11 cellular contexts compared by ENCODE assay signal in the genomic region with DNA sequence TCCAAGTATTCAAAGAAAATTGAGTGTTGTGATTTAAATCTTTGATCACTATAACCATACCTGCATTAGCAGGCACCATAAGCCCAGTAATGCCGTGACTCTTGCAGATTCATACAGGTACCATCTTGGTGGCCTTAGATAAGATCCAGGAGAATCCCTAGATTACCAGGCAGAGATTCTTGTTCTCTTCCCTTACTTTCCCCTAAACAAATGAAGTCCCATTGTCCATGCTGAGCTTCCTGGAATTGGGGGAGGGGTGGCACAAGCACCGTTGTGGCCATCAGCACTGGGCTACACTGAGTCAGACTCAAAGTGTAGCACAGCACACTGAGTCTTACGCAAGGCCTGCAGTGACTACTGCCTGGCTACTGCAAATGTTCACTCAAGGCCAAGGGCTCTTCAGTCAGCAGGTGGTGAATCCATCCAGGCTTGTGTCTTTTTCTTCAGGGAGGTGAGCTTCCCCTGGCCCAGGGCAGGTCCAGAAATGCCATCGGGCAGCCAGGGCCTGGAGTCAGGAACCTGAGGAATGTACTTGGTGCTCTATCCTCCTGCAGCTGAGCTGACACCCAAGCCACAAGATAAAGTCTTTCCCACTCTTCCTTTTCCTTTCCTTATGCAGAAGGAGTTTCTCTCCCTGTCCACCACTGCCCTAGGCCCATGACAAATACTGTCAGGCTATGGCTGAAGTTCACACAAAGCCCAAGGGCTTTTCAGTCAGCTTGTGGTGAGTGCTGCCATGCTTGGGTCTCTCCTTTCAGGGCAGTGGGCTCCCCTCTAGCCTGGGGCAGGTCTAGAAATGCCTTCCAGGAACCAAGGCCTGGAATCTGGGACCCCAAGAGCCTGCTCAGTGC. TPM values are rescaled to one million over a fixed set of nuclear protein-coding genes. Genes with fewer than 3 reads are reported as not detected.
DNase-seq lines count a peak whose midpoint lies in the region; ATAC-seq and TF ChIP-seq lines count a peak whose summit lies in the region.
"Had no signal": no experiment of that assay in that cellular context is flagged by ENCODE, and none has a peak within 500 bp of the region (broad histone marks: within the 10 kb centered on the region; RNA-seq: fewer than 3 reads in every experiment).

No MANE protein-coding gene starts in this region.

- intact Hi-C loops in Right ventricle myocardium superior (cut with DNase I), result no loop called here

- in situ Hi-C loops in GM23248 (cut with MboI), result no loop called here

- peaks cover 26% of the 10 kb centered on the region for H3K4me1 ChIP-seq in GM23248 (ENCODE audit: insufficient read depth)
- no peaks in the 10 kb centered on the region for H3K4me1 ChIP-seq in endodermal cell (ENCODE audit: control insufficient read depth, insufficient read depth, low read length)

- no peaks in the 10 kb centered on the region for H3K9me3 ChIP-seq in GM23248 (ENCODE audit: low read depth)
- peaks cover 14% of the 10 kb centered on the region for H3K9me3 ChIP-seq in endodermal cell (ENCODE audit: control insufficient read depth, low read length)
- no peaks in the 10 kb centered on the region for H3K9me3 ChIP-seq in WERI-Rb-1 (ENCODE audit: severe bottlenecking)
- H3K9me3 ChIP-seq: neutrophil had no signal

- peak overlapping the region; percentile 19 for H3K4me2 ChIP-seq in GM23248 (ENCODE audit: unreplicated experiment)

- no peaks in the 10 kb centered on the region for H4K20me1 ChIP-seq in GM23248 (ENCODE audit: insufficient read depth)

- peak overlapping the region; percentile 16 for H3K4me3 Mint-ChIP-seq in activated T-helper 17 cell treated with anti-CD3 and anti-CD28 coated beads, Interleukin-2, amount 50 U/mL, for 72 hours
- no peak overlapping the region for H3K4me3 Mint-ChIP-seq in endodermal cell

- peak overlapping the region; percentile 90 for H3K27ac ChIP-seq in GM23248
- H3K27ac ChIP-seq in endodermal cell (ENCODE audit: low read depth, low read length), result no peak overlapping the region
- H3K27ac ChIP-seq in WERI-Rb-1, result no peak overlapping the region
- H3K27ac ChIP-seq: C4-2B, neutrophil had no signal

- H3K9ac ChIP-seq in GM23248 (peak overlapping the region; percentile 64), endodermal cell (ENCODE audit: extremely low read depth, low read length, poor library complexity, severe bottlenecking) (no peak overlapping the region)

- H3K27me3 ChIP-seq in GM23248 (replicated peaks; ENCODE audit: insufficient read depth) (no peaks in the 10 kb centered on the region), endodermal cell (ENCODE audit: control insufficient read depth, insufficient read depth, low read length, poor library complexity, severe bottlenecking) (no peaks in the 10 kb centered on the region), WERI-Rb-1 (ENCODE audit: insufficient read depth, low read depth, severe bottlenecking) (no peaks in the 10 kb centered on the region)
- H3K27me3 ChIP-seq: neutrophil had no signal

- H3K9me3 Mint-ChIP-seq in activated T-helper 17 cell treated with anti-CD3 and anti-CD28 coated beads, Interleukin-2, amount 50 U/mL, for 72 hours, result peaks cover 19% of the 10 kb centered on the region
- H3K9me3 Mint-ChIP-seq in endodermal cell, result peaks cover 18% of the 10 kb centered on the region

- DNase-seq in A172 (ENCODE audit: low spot score), result peak; percentile 41
- peak; percentile 94 for DNase-seq in GM23248
- peak; percentile 87 for DNase-seq in iris pigment epithelial cell (ENCODE audit: low read depth)
- DNase-seq in Right ventricle myocardium superior, result no peak
- DNase-seq in DMS153 (lab: John Stamatoyannopoulos, UW), result no peak
- no peak for DNase-seq in endodermal cell
- no peak for DNase-seq in WERI-Rb-1
- DNase-seq: MM.1S had no signal

- H3K27me3 Mint-ChIP-seq in activated T-helper 17 cell treated with anti-CD3 and anti-CD28 coated beads, Interleukin-2, amount 50 U/mL, for 72 hours, result no peaks in the 10 kb centered on the region
- no peaks in the 10 kb centered on the region for H3K27me3 Mint-ChIP-seq in endodermal cell (ENCODE audit: insufficient read depth)

- peak overlapping the region; percentile 39 for H3K27ac Mint-ChIP-seq in activated T-helper 17 cell treated with anti-CD3 and anti-CD28 coated beads, Interleukin-2, amount 50 U/mL, for 72 hours
- no peak overlapping the region for H3K27ac Mint-ChIP-seq in endodermal cell

- TF ChIP-seq CTCF in endodermal cell (conservative IDR thresholded peaks at IDR 0.05), result no peak
- no peak for TF ChIP-seq CTCF in WERI-Rb-1 (IDR thresholded peaks at IDR 0.05; ENCODE audit: low read depth, low read length)

- ATAC-seq in activated T-helper 17 cell treated with anti-CD3 and anti-CD28 coated beads, Interleukin-2, amount 50 U/mL, for 72 hours (replicated peaks), result no peak
- ATAC-seq in Right ventricle myocardium superior (ENCODE audit: poor library complexity), result no peak

- H2AFZ ChIP-seq in GM23248, result no peak overlapping the region

- no peaks in the 10 kb centered on the region for H3K79me2 ChIP-seq in GM23248 (ENCODE audit: insufficient read depth)

- no peaks in the 10 kb centered on the region for H3K9me2 ChIP-seq in GM23248 (ENCODE audit: insufficient read depth)

- H3F3A ChIP-seq in GM23248 (ENCODE audit: insufficient read depth), result peaks cover 27% of the 10 kb centered on the region

- H3K36me3 Mint-ChIP-seq in activated T-helper 17 cell treated with anti-CD3 and anti-CD28 coated beads, Interleukin-2, amount 50 U/mL, for 72 hours (ENCODE audit: low read depth), result peaks cover 61% of the 10 kb centered on the region
- H3K36me3 Mint-ChIP-seq in endodermal cell (ENCODE audit: low read depth), result no peaks in the 10 kb centered on the region

- WGBS in GM23248 (ENCODE audit: low coverage in 1 of 2, low lambda C conversion rate in 2 of 2, missing lambda C conversion rate in 2 of 2), 2 experiments, result 40 to 46% methylated on average over 4 of the region's 4 CpGs
- 64 to 70% methylated on average over 2 to 4 of the region's 4 CpGs for WGBS in endodermal cell (ENCODE audit: insufficient coverage in 1 of 2, insufficient read length in 1 of 2), 2 experiments

- peaks cover 45% of the 10 kb centered on the region for H3K4me1 Mint-ChIP-seq in activated T-helper 17 cell treated with anti-CD3 and anti-CD28 coated beads, Interleukin-2, amount 50 U/mL, for 72 hours
- H3K4me1 Mint-ChIP-seq in endodermal cell, result peaks cover 8% of the 10 kb centered on the region

- 0 out of 2 replicates have a peak overlapping the region, but pooled peaks have one; percentile 7 for H3K4me3 ChIP-seq in GM23248
- H3K4me3 ChIP-seq in endodermal cell (ENCODE audit: low read length), result no peak overlapping the region
- no peak overlapping the region for H3K4me3 ChIP-seq in WERI-Rb-1 (ENCODE audit: low read depth, low read length)

- H3K36me3 ChIP-seq in GM23248 (ENCODE audit: low read depth) (no peaks in the 10 kb centered on the region), endodermal cell (ENCODE audit: control insufficient read depth, insufficient read depth, low read length) (no peaks in the 10 kb centered on the region), WERI-Rb-1 (no peaks in the 10 kb centered on the region)
- H3K36me3 ChIP-seq: neutrophil had no signal

RNA-seq across cellular contexts. Expression of gene CD28, which starts 52.6 kb away (rescaled TPM):
- total RNA-seq in A172 (2014; rRNA removed; shearing (Covaris generic)), result 0.19 TPM in 1 of 2 replicates, not detected in the other
- 0.11 TPM in 1 of 2 replicates, not detected in the other for total RNA-seq in GM23248 (2014; rRNA removed; shearing (Covaris generic))
- polyA plus RNA-seq in GM23248 (2016; fragmentation: Nextera tagmentation; extraction: Ambion mirVana), result 0.10 and 0.11 TPM in 2 replicates
- total RNA-seq in activated T-helper 17 cell treated with anti-CD3 and anti-CD28 coated beads, Interleukin-2, amount 50 U/mL, for 72 hours, result 100 to 1,000 TPM; 242 to 382 TPM
- 0.75 TPM for total RNA-seq in Right ventricle myocardium superior
- total RNA-seq in endodermal cell, result not detected
- not detected for polyA plus RNA-seq in endodermal cell (2013, experiment 1 of 2)
- not detected for polyA plus RNA-seq in endodermal cell (2013, experiment 2 of 2)

Comparison
In these comparisons a context has a peak if more than half of its experiments do, and no peak if none do; other contexts are left out.
1. DNase-seq: peak in A172 (single experiment), GM23248 (single experiment) and iris pigment epithelial cell (single experiment); none in Right ventricle myocardium superior (single experiment), DMS153 (single experiment), endodermal cell (single experiment) and WERI-Rb-1 (single experiment).
2. RNA of gene CD28, which starts 52.6 kb away (total RNA-seq): 242 to 382 TPM in activated T-helper 17 cell treated with anti-CD3 and anti-CD28 coated beads, Interleukin-2, amount 50 U/mL, for 72 hours; 0.75 TPM in Right ventricle myocardium superior (single experiment), 0.11 TPM in GM23248, 0.19 TPM in A172 and not detected in endodermal cell; every median in the first group is over 100 times any median in the second.